In the genomic region with DNA sequence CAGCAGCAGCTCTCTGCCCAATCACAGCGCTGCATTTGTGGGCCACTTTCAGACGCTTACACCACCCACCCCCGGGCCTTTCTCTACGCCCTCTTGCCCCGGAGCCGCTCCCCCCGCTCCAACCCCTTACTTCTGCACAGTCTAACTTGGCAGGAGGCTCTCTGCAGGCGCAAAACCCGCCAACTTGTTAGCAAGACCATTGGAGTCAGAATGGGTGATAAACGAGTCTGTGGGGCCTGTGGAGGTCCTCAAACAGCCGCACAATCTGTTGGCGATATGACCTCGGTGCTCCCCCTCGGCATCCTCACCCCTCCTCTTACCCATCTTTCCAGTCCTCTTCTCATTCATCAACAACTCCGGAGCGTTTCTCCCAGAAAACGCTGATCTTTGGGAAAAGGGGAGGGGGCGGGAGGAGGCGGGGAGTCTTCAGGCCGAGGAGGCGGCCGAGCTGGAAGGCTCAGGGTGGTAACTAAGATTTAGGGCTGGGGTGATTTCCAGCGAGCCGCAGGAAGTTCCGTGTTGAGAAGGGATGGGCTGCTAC, we compare ENCODE assay signal across 11 cellular contexts. TPM values are rescaled to one million over a fixed set of nuclear protein-coding genes. Genes with fewer than 3 reads are reported as not detected.
DNase-seq lines count a peak whose midpoint lies in the region; ATAC-seq and TF ChIP-seq lines count a peak whose summit lies in the region.
"Had no signal": no experiment of that assay in that cellular context is flagged by ENCODE, and none has a peak within 500 bp of the region (broad histone marks: within the 10 kb centered on the region; RNA-seq: fewer than 3 reads in every experiment).

No MANE protein-coding gene starts in this region.

- no peaks in the 10 kb centered on the region for H3K9me3 ChIP-seq in heart left ventricle

- peaks cover 86% of the 10 kb centered on the region for H3K27me3 Mint-ChIP-seq in activated T-cell treated with anti-CD3 and anti-CD28 coated beads, Interleukin-2, amount 50 U/mL, for 24 hours
- H3K27me3 Mint-ChIP-seq in activated T-cell treated with anti-CD3 and anti-CD28 coated beads, Interleukin-2, amount 50 U/mL, for 4 hours (ENCODE audit: low read depth): peaks cover 81% of the 10 kb centered on the region
- H3K27me3 Mint-ChIP-seq in activated T-helper 17 cell treated with anti-CD3 and anti-CD28 coated beads, Interleukin-2, amount 50 U/mL, for 72 hours: peaks cover 70% of the 10 kb centered on the region

- no peak overlapping the region for H3K27ac Mint-ChIP-seq in activated T-cell treated with anti-CD3 and anti-CD28 coated beads, Interleukin-2, amount 50 U/mL, for 24 hours
- H3K27ac Mint-ChIP-seq in activated T-helper 17 cell treated with anti-CD3 and anti-CD28 coated beads, Interleukin-2, amount 50 U/mL, for 72 hours: no peak overlapping the region

- peaks cover 0 to 40% (median 14%) of the 10 kb centered on the region in 12 donors for H3K4me1 ChIP-seq in heart left ventricle

- ATAC-seq in activated T-cell treated with anti-CD3 and anti-CD28 coated beads, Interleukin-2, amount 50 U/mL, for 4 hours: no peak
- ATAC-seq in activated T-helper 17 cell treated with anti-CD3 and anti-CD28 coated beads, Interleukin-2, amount 50 U/mL, for 72 hours (replicated peaks): no peak
- no peak for ATAC-seq in heart left ventricle

- H3K4me3 ChIP-seq in heart left ventricle: no peak overlapping the region

- peak; percentile 33 for DNase-seq in activated T-cell treated with anti-CD3 and anti-CD28 coated beads, Interleukin-2, amount 50 U/mL, for 24 hours
- DNase-seq in activated T-cell treated with anti-CD3 and anti-CD28 coated beads, Interleukin-2, amount 50 U/mL, for 4 hours: no peak
- DNase-seq in iPS-NIHi7 (ENCODE audit: extremely low spot score): peak; percentile 63
- DNase-seq in superior temporal gyrus (ENCODE audit: extremely low spot score): peak; percentile 45
- DNase-seq in heart left ventricle: no peak
- no peak for DNase-seq in LoVo (ENCODE audit: low spot score)
- DNase-seq in NCI-H446 treated with DMSO at 0.1 percent for 48 hours (lab: John Stamatoyannopoulos, UW): no peak
- DNase-seq: NCI-H1694; stimulated activated CD4-positive, alpha-beta T cell treated with anti-CD3 and anti-CD28 coated beads, Interleukin-15, amount 100 ng/mL, for 24 hours had no signal

- no peak overlapping the region for H3K4me3 Mint-ChIP-seq in activated T-cell treated with anti-CD3 and anti-CD28 coated beads, Interleukin-2, amount 50 U/mL, for 24 hours
- H3K4me3 Mint-ChIP-seq in activated T-cell treated with anti-CD3 and anti-CD28 coated beads, Interleukin-2, amount 50 U/mL, for 4 hours: no peak overlapping the region
- peak overlapping the region; percentile 31 for H3K4me3 Mint-ChIP-seq in activated T-helper 17 cell treated with anti-CD3 and anti-CD28 coated beads, Interleukin-2, amount 50 U/mL, for 72 hours

- no peak overlapping the region for H3K27ac ChIP-seq in heart left ventricle

- WGBS in heart left ventricle, 4 donors: 4 to 7% (median 6%) methylated on average over 25 of the region's 25 CpGs

- no peak for TF ChIP-seq POLR2A in heart left ventricle (IDR thresholded peaks at IDR 0.05)

- H3K27me3 ChIP-seq in heart left ventricle: peaks cover 75 to 99% (median 97%) of the 10 kb centered on the region in 9 donors

- peaks cover 33% of the 10 kb centered on the region for H3K4me1 Mint-ChIP-seq in activated T-cell treated with anti-CD3 and anti-CD28 coated beads, Interleukin-2, amount 50 U/mL, for 24 hours (ENCODE audit: low read depth)
- H3K4me1 Mint-ChIP-seq in activated T-cell treated with anti-CD3 and anti-CD28 coated beads, Interleukin-2, amount 50 U/mL, for 4 hours (ENCODE audit: low read depth): peaks cover 19% of the 10 kb centered on the region
- H3K4me1 Mint-ChIP-seq in activated T-helper 17 cell treated with anti-CD3 and anti-CD28 coated beads, Interleukin-2, amount 50 U/mL, for 72 hours: peaks cover 5% of the 10 kb centered on the region

- H3K9me3 Mint-ChIP-seq in activated T-cell treated with anti-CD3 and anti-CD28 coated beads, Interleukin-2, amount 50 U/mL, for 24 hours: peaks cover 8% of the 10 kb centered on the region
- no peaks in the 10 kb centered on the region for H3K9me3 Mint-ChIP-seq in activated T-cell treated with anti-CD3 and anti-CD28 coated beads, Interleukin-2, amount 50 U/mL, for 4 hours
- H3K9me3 Mint-ChIP-seq in activated T-helper 17 cell treated with anti-CD3 and anti-CD28 coated beads, Interleukin-2, amount 50 U/mL, for 72 hours: no peaks in the 10 kb centered on the region

- no peak for TF ChIP-seq CTCF in heart left ventricle (IDR thresholded peaks at IDR 0.05)

- H3K36me3 Mint-ChIP-seq in activated T-cell treated with anti-CD3 and anti-CD28 coated beads, Interleukin-2, amount 50 U/mL, for 24 hours (ENCODE audit: low read depth): no peaks in the 10 kb centered on the region
- H3K36me3 Mint-ChIP-seq in activated T-cell treated with anti-CD3 and anti-CD28 coated beads, Interleukin-2, amount 50 U/mL, for 4 hours (ENCODE audit: insufficient read depth): no peaks in the 10 kb centered on the region
- peaks cover 13% of the 10 kb centered on the region for H3K36me3 Mint-ChIP-seq in activated T-helper 17 cell treated with anti-CD3 and anti-CD28 coated beads, Interleukin-2, amount 50 U/mL, for 72 hours (ENCODE audit: low read depth)

- H3K36me3 ChIP-seq in heart left ventricle: no peaks in the 10 kb centered on the region

- intact Hi-C loops in heart left ventricle (cut with DNase I): no loop called here

RNA-seq across cellular contexts. Expression of a gene that starts 4.2 kb away (rescaled TPM):
- not detected for total RNA-seq in activated T-cell treated with anti-CD3 and anti-CD28 coated beads, Interleukin-2, amount 50 U/mL, for 4 hours
- not detected for total RNA-seq in activated T-helper 17 cell treated with anti-CD3 and anti-CD28 coated beads, Interleukin-2, amount 50 U/mL, for 72 hours
- total RNA-seq in heart left ventricle: not detected
- not detected for polyA plus RNA-seq in heart left ventricle
- polyA plus RNA-seq: BJ had no signal

Comparison
In these comparisons a context has a peak if more than half of its experiments do, and no peak if none do; other contexts are left out.
1. DNase-seq: peak in activated T-cell treated with anti-CD3 and anti-CD28 coated beads, Interleukin-2, amount 50 U/mL, for 24 hours (single experiment), iPS-NIHi7 (single experiment) and superior temporal gyrus (single experiment); none in activated T-cell treated with anti-CD3 and anti-CD28 coated beads, Interleukin-2, amount 50 U/mL, for 4 hours (single experiment), heart left ventricle (0 of 5), LoVo (single experiment) and NCI-H446 treated with DMSO at 0.1 percent for 48 hours (single experiment).